ENCODE assay signal across 29 cellular contexts in genomic region chr4:170610464-170610863, GRCh38.
"Had no signal": no experiment of that assay in that cellular context is flagged by ENCODE, and none has a peak within 500 bp of the region (broad histone marks: within the 10 kb centered on the region; RNA-seq: fewer than 3 reads in every experiment).

No MANE protein-coding gene starts in this region.

- H3K27ac ChIP-seq: PC-9, RWPE1, WERI-Rb-1 had no signal

- H3K36me3 Mint-ChIP-seq: activated naive CD8-positive, alpha-beta T cell treated with anti-CD3 and anti-CD28 coated beads for 36 hours; brain had no signal

- H3K36me3 ChIP-seq: WERI-Rb-1 had no signal

- ATAC-seq: activated CD8-positive, alpha-beta T cell treated with anti-CD3 and anti-CD28 coated beads for 36 hours; activated T-cell treated with anti-CD3 and anti-CD28 coated beads, Interleukin-2, amount 50 U/mL, for 72 hours; activated T-helper 17 cell treated with anti-CD3 and anti-CD28 coated beads, Interleukin-2, amount 50 U/mL, for 72 hours; Right ventricle myocardium inferior had no signal

- H3K27me3 Mint-ChIP-seq: activated CD4-positive, alpha-beta T cell treated with anti-CD3 and anti-CD28 coated beads, Interleukin-2, amount 10 ng/mL, durations not matched to agents 24 days and 14 days; activated CD8-positive, alpha-beta T cell treated with anti-CD3 and anti-CD28 coated beads for 36 hours; activated naive CD8-positive, alpha-beta T cell treated with anti-CD3 and anti-CD28 coated beads for 36 hours; activated T-helper 17 cell treated with anti-CD3 and anti-CD28 coated beads, Interleukin-2, amount 50 U/mL, for 72 hours; brain; central memory CD8-positive, alpha-beta T cell had no signal

- H3K4me2 ChIP-seq: PC-9 had no signal

- H3K4me3 ChIP-seq: PC-9 had no signal

- H2AFZ ChIP-seq: PC-9 had no signal

- H3K4me1 Mint-ChIP-seq: activated CD4-positive, alpha-beta T cell treated with anti-CD3 and anti-CD28 coated beads, Interleukin-2, amount 10 ng/mL, durations not matched to agents 24 days and 14 days; activated naive CD8-positive, alpha-beta T cell treated with anti-CD3 and anti-CD28 coated beads for 36 hours; activated T-helper 17 cell treated with anti-CD3 and anti-CD28 coated beads, Interleukin-2, amount 50 U/mL, for 72 hours; brain; central memory CD8-positive, alpha-beta T cell had no signal

- H3K27ac Mint-ChIP-seq: activated CD4-positive, alpha-beta T cell treated with anti-CD3 and anti-CD28 coated beads, Interleukin-2, amount 10 ng/mL, durations not matched to agents 24 days and 14 days; activated CD8-positive, alpha-beta T cell treated with anti-CD3 and anti-CD28 coated beads for 36 hours; activated naive CD8-positive, alpha-beta T cell treated with anti-CD3 and anti-CD28 coated beads for 36 hours; activated T-cell treated with anti-CD3 and anti-CD28 coated beads, Interleukin-2, amount 50 U/mL, for 72 hours; activated T-helper 17 cell treated with anti-CD3 and anti-CD28 coated beads, Interleukin-2, amount 50 U/mL, for 72 hours; brain had no signal

- DNase-seq: activated CD4-positive, alpha-beta T cell treated with anti-CD3 and anti-CD28 coated beads, Interleukin-2, amount 10 ng/mL, durations not matched to agents 24 days and 14 days; activated CD4-positive, alpha-beta T cell treated with anti-CD3 and anti-CD28 coated beads, Interleukin-2, amount 50 U/mL, for 4 hours; activated CD8-positive, alpha-beta T cell treated with anti-CD3 and anti-CD28 coated beads for 36 hours; activated effector memory CD4-positive, alpha-beta T cell treated with anti-CD3 and anti-CD28 coated beads, Interleukin-2, amount 50 U/mL, for 16 hours; activated naive CD4-positive, alpha-beta T cell; activated naive CD4-positive, alpha-beta T cell treated with anti-CD3 and anti-CD28 coated beads, Interleukin-2, amount 50 U/mL, for 16 hours; activated naive CD8-positive, alpha-beta T cell treated with anti-CD3 and anti-CD28 coated beads for 36 hours; activated T-cell treated with anti-CD3 and anti-CD28 coated beads, Interleukin-2, amount 50 U/mL, for 1 hour; activated T-cell treated with anti-CD3 and anti-CD28 coated beads, Interleukin-2, amount 50 U/mL, for 72 hours; NCI-H1092 treated with DMSO at 0.1 percent for 48 hours; NCI-H1417; NCI-H146; NCI-H187; NCI-H2029 treated with DMSO at 0.1 percent for 48 hours; NCI-H2107; NCI-H2171; NCI-H510A; NCI-H526; NCI-H748 treated with DMSO at 0.1 percent for 48 hours; NK-92 treated with Interleukin-12 subunit alpha and Interleukin-12 subunit beta, amount 100 ng/mL, for 24 hours; PC-9; SIG-M5; T1000; WERI-Rb-1 had no signal

- H3K4me3 Mint-ChIP-seq: activated CD4-positive, alpha-beta T cell treated with anti-CD3 and anti-CD28 coated beads, Interleukin-2, amount 10 ng/mL, durations not matched to agents 24 days and 14 days; activated CD8-positive, alpha-beta T cell treated with anti-CD3 and anti-CD28 coated beads for 36 hours; activated naive CD8-positive, alpha-beta T cell treated with anti-CD3 and anti-CD28 coated beads for 36 hours; activated T-cell treated with anti-CD3 and anti-CD28 coated beads, Interleukin-2, amount 50 U/mL, for 72 hours; activated T-helper 17 cell treated with anti-CD3 and anti-CD28 coated beads, Interleukin-2, amount 50 U/mL, for 72 hours; brain; central memory CD8-positive, alpha-beta T cell had no signal
